1 cellular context compared by ENCODE assay signal in the genomic region with DNA sequence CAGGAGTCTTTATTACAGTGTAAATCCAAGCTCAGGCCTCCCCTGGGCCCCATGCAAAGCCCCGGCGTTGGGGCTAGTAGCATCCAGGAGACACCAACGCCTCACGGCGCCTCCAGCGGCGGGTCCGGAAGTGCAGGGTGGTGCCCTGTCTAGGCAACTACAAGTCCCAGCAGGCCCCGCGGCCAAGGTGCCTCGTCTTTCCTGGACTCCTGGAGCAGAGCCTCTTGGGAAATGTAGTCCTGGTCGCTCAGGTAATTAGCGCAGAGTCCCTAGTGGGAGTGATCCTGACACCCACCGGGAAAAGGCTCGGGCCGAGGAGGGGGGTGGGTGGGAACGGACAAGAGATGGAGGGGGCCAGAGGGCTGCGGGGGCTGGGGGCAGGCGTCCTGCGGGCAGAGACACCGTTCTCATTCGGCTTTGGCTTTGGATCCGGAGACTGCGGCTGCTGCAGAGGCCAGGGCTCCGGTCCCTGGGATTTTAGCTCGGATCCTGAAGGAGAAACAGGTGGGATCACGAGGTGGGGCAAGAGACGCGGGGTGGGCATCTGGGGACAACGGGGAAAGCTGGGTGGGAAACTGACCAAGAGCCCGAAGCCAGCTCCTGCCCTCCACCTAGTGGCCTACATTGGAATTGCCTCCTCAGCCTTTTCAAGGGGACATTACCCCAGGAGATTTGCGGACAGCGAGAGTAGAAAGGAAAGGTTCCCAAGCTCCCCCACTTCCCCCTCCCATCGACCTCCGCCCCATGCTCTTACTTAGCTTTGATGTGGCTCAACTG.
TF ChIP-seq lines count a peak whose summit lies in the region.

No MANE protein-coding gene starts in this region.

TF ChIP-seq in endothelial cell of umbilical vein, 7 proteins besides CTCF, POLR2A, EP300 and RAD21:
- no peak for TF ChIP-seq GATA2 (IDR thresholded peaks at IDR 0.05; ENCODE audit: insufficient read depth, insufficient read length, low read depth, low read length)
- TF ChIP-seq, protein P1, sequence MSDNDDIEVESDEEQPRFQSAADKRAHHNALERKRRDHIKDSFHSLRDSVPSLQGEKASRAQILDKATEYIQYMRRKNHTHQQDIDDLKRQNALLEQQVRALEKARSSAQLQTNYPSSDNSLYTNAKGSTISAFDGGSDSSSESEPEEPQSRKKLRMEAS (IDR thresholded peaks at IDR 0.05; ENCODE audit: insufficient read depth, insufficient read length), result no peak
- TF ChIP-seq FOS (IDR thresholded peaks at IDR 0.05; ENCODE audit: borderline replicate concordance, insufficient read depth, low read length), result no peak
- TF ChIP-seq MYC (IDR thresholded peaks at IDR 0.05; ENCODE audit: low read depth, low read length), result no peak
- TF ChIP-seq EZH2 (IDR thresholded peaks at IDR 0.05; ENCODE audit: borderline replicate concordance, low read depth, low read length, severe bottlenecking), result no peak
- no peak for TF ChIP-seq JUN (IDR thresholded peaks at IDR 0.05; ENCODE audit: borderline replicate concordance, insufficient read depth, insufficient read length, low read depth)
- TF ChIP-seq POLR2AphosphoS5 (IDR thresholded peaks at IDR 0.05; ENCODE audit: insufficient read depth, low read depth, low read length), result no peak
